ENCODE assay signal across 27 cellular contexts in the genomic region with DNA sequence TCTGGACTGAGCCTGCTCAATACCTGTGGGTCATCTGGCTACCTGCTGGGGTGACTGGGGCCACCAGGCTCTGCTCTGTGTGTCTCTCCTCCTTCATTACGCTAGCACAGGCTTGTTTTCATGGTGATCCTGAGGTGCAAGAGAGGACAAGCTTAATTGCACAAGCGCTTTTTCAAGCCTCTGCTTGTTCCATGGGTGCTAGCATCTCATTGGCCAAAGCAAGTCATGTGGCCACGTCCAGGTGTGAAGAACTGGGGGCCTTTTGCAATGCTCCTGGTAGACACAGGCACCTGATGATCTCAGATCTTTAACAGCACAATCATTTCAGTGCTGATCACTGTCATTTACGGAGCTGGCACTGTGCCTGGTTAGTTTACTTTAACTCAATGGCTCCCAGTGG.
DNase-seq lines count a peak whose midpoint lies in the region; ATAC-seq, FAIRE-seq and TF ChIP-seq lines count a peak whose summit lies in the region.
"Had no signal": no experiment of that assay in that cellular context is flagged by ENCODE, and none has a peak within 500 bp of the region (broad histone marks: within the 10 kb centered on the region; RNA-seq: fewer than 3 reads in every experiment).

No MANE protein-coding gene starts in this region.

- no peak for TF ChIP-seq CTCF in GM12865 (IDR thresholded peaks at IDR 0.05; ENCODE audit: insufficient read depth, low read depth, low read length, missing control alignments)
- TF ChIP-seq CTCF in keratinocyte (optimal IDR thresholded peaks at IDR 0.05 in 1 of 3, IDR thresholded peaks at IDR 0.05 in 1 of 3, conservative IDR thresholded peaks at IDR 0.05 in 1 of 3; ENCODE audit: extremely low read depth in 1 of 3, insufficient read depth in 2 of 3, low read length in 3 of 3) = no peak

- no peak overlapping the region for H3K4me3 ChIP-seq in GM12865 (ENCODE audit: low read depth, low read length)
- H3K4me3 ChIP-seq in keratinocyte (ENCODE audit: control insufficient read depth in 2 of 3, extremely low read depth in 1 of 3, insufficient read depth in 2 of 3, low read depth in 1 of 3, low read length in 3 of 3) = no peak overlapping the region
- H3K4me3 ChIP-seq: colonic mucosa, SJCRH30, smooth muscle cell, testis had no signal

- no peaks in the 10 kb centered on the region for H3K9me1 ChIP-seq in keratinocyte (ENCODE audit: control insufficient read depth, extremely low read depth, insufficient read depth, low read length)

- FAIRE-seq in keratinocyte (lab: Jason Lieb, UNC) = peak; percentile 76
- FAIRE-seq: endometrium, H1, TTC549 had no signal

- H4K20me1 ChIP-seq in keratinocyte (ENCODE audit: control insufficient read depth, extremely low read depth, insufficient read depth, low read length) = no peaks in the 10 kb centered on the region

- no peaks in the 10 kb centered on the region for H3K36me3 ChIP-seq in keratinocyte (ENCODE audit: control insufficient read depth in 2 of 2, extremely low read depth in 1 of 2, insufficient read depth in 2 of 2, low read length in 2 of 2)
- H3K36me3 ChIP-seq: colonic mucosa, SJCRH30 had no signal

- no peak overlapping the region for H3K9ac ChIP-seq in keratinocyte (ENCODE audit: control insufficient read depth, extremely low read depth, insufficient read depth, low read length)

- no peak overlapping the region for H3K27ac ChIP-seq in keratinocyte (ENCODE audit: control insufficient read depth, insufficient read depth, low read length)
- H3K27ac ChIP-seq: colonic mucosa, SJCRH30, testis had no signal

- dilution Hi-C loops in keratinocyte (cut with MboI; ENCODE audit: extremely low pct_ligation_motif_present, low sequenced_read_pairs) = no loop called here

- ATAC-seq in HG03378 (IDR thresholded peaks at IDR 0.05; ENCODE audit: unreplicated experiment) (no peak), HG02981 (IDR thresholded peaks at IDR 0.05; ENCODE audit: unreplicated experiment) (no peak)
- ATAC-seq: left cardiac atrium; stimulated activated naive B cell treated with anti-CD40 and anti-IgM and Interleukin-4, amounts not matched to agents 10 μg/mL and 1 μg/mL and 100 μg/mL, for 72 hours; T-cell had no signal

- no peak overlapping the region for H3K4me2 ChIP-seq in keratinocyte (ENCODE audit: control insufficient read depth, extremely low read depth, insufficient read depth, low read depth, low read length)
- H3K4me2 ChIP-seq: smooth muscle cell had no signal

- H3K9me3 ChIP-seq in keratinocyte (ENCODE audit: control insufficient read depth, low read depth, low read length) = no peaks in the 10 kb centered on the region
- H3K9me3 ChIP-seq: Caco-2, colonic mucosa, SJCRH30, testis had no signal

- H2AFZ ChIP-seq in keratinocyte (ENCODE audit: control insufficient read depth, low read length) = no peak overlapping the region

- H3K79me2 ChIP-seq in keratinocyte (ENCODE audit: control insufficient read depth, insufficient read depth, low read length) = no peaks in the 10 kb centered on the region

- H3K4me1 ChIP-seq in keratinocyte (ENCODE audit: control insufficient read depth, extremely low read depth, insufficient read depth, low read length) = peaks cover 3% of the 10 kb centered on the region
- H3K4me1 ChIP-seq: Caco-2, colonic mucosa, SJCRH30, testis had no signal

- DNase-seq in GM12865 (ENCODE audit: low read depth) = peak; percentile 33
- peak; percentile 79 for DNase-seq in NCI-H1436 treated with DMSO at 0.1 percent for 48 hours (lab: John Stamatoyannopoulos, UW)
- peak; percentile 50 for DNase-seq in NCI-H748 treated with DMSO at 0.1 percent for 48 hours (lab: John Stamatoyannopoulos, UW)
- DNase-seq in keratinocyte (ENCODE audit: low read depth, low spot score) = no peak
- DNase-seq in effector CD8-positive, alpha-beta T cell (lab: John Stamatoyannopoulos, UW) = no peak
- DNase-seq: activated CD4-positive, alpha-beta T cell treated with anti-CD3 and anti-CD28 coated beads for 1 hour; activated gamma-delta T cell treated with Interleukin-2 at 50 U/mL for 16 hours; activated T-cell treated with anti-CD3 and anti-CD28 coated beads, Interleukin-2, amount 50 U/mL, for 1 hour; Caco-2; colonic mucosa; head of caudate nucleus; left cardiac atrium; mesenchymal stem cell; MM.1S; NCI-H2081; NK-92 treated with Interleukin-12 subunit alpha and Interleukin-12 subunit beta, amount 100 ng/mL, for 24 hours; nucleus accumbens; SJCRH30; stimulated activated naive B cell treated with anti-CD40 and anti-IgM and Interleukin-4, amounts not matched to agents 10 μg/mL and 1 μg/mL and 100 μg/mL, for 72 hours; T-cell; testis had no signal

- H3K27me3 ChIP-seq in keratinocyte (ENCODE audit: control insufficient read depth, extremely low read depth, insufficient read depth, low read length) = no peaks in the 10 kb centered on the region
- H3K27me3 ChIP-seq: colonic mucosa, testis had no signal

Comparison
In these comparisons a context has a peak if more than half of its experiments do, and no peak if none do; other contexts are left out.
1. DNase-seq: peak in GM12865 (single experiment), NCI-H1436 treated with DMSO at 0.1 percent for 48 hours (single experiment) and NCI-H748 treated with DMSO at 0.1 percent for 48 hours (single experiment); none in keratinocyte (single experiment) and effector CD8-positive, alpha-beta T cell (single experiment).